ENCODE assay signal across 8 cellular contexts in genomic region chr3:153927107-153927506, GRCh38.
DNase-seq lines count a peak whose midpoint lies in the region; ATAC-seq and TF ChIP-seq lines count a peak whose summit lies in the region.

No MANE protein-coding gene starts in this region.

- no peaks in the 10 kb centered on the region; the same call in 1 of the 2 replicates for H3K27me3 Mint-ChIP-seq in HFFc6 (ENCODE audit: insufficient read depth)
- peaks cover 6% of the 10 kb centered on the region for H3K27me3 Mint-ChIP-seq in activated CD4-positive, alpha-beta T cell treated with anti-CD3 and anti-CD28 coated beads for 36 hours

- no peak overlapping the region for H3K9ac ChIP-seq in SK-N-MC (ENCODE audit: insufficient read length)
- no peak overlapping the region for H3K9ac ChIP-seq in neuronal stem cell (ENCODE audit: low read depth, low read length, poor library complexity)

- H3K36me3 ChIP-seq in SK-N-MC (ENCODE audit: insufficient read depth, low read length) (no peaks in the 10 kb centered on the region), left lung (no peaks in the 10 kb centered on the region), neuronal stem cell (replicated peaks in 1 of 2; ENCODE audit: control insufficient read depth in 2 of 2, insufficient read depth in 2 of 2, low read length in 2 of 2) (no peaks in the 10 kb centered on the region)

- H3K4me1 Mint-ChIP-seq in HFFc6 (ENCODE audit: low read depth), result no peaks in the 10 kb centered on the region
- no peaks in the 10 kb centered on the region for H3K4me1 Mint-ChIP-seq in activated CD4-positive, alpha-beta T cell treated with anti-CD3 and anti-CD28 coated beads for 36 hours

- H3K23ac ChIP-seq in neuronal stem cell (ENCODE audit: low read depth, low read length, poor library complexity), result no peak overlapping the region

- H3K9me3 ChIP-seq in SK-N-MC (ENCODE audit: low read depth, low read length), result no peaks in the 10 kb centered on the region
- no peaks in the 10 kb centered on the region for H3K9me3 ChIP-seq in left lung
- no peaks in the 10 kb centered on the region for H3K9me3 ChIP-seq in neuronal stem cell (replicated peaks in 1 of 2; ENCODE audit: control insufficient read depth in 2 of 2, insufficient read depth in 1 of 2, low read depth in 1 of 2, low read length in 2 of 2)

- no peak overlapping the region for H3K14ac ChIP-seq in neuronal stem cell (ENCODE audit: low read length)

- peak; percentile 63 for DNase-seq in ELR (ENCODE audit: low read depth)
- DNase-seq in HFFc6, result peak; percentile 10
- peak; percentile 12 for DNase-seq in SK-N-MC (ENCODE audit: low read depth, low spot score)
- no peak for DNase-seq in left lung
- DNase-seq in activated CD4-positive, alpha-beta T cell treated with anti-CD3 and anti-CD28 coated beads for 36 hours, result no peak
- DNase-seq in neuronal stem cell (ENCODE audit: low spot score), result no peak

- H3K9me3 Mint-ChIP-seq in HFFc6, result peaks cover 11% of the 10 kb centered on the region
- H3K9me3 Mint-ChIP-seq in activated CD4-positive, alpha-beta T cell treated with anti-CD3 and anti-CD28 coated beads for 36 hours (ENCODE audit: low read depth), result no peaks in the 10 kb centered on the region

- H4K8ac ChIP-seq in neuronal stem cell (ENCODE audit: low read depth, low read length), result no peak overlapping the region

- no peak overlapping the region for H3K4me3 ChIP-seq in SK-N-MC
- no peak overlapping the region for H3K4me3 ChIP-seq in left lung
- H3K4me3 ChIP-seq in neuronal stem cell (ENCODE audit: low read length in 2 of 2), result no peak overlapping the region

- H3K27ac ChIP-seq in SK-N-MC (no peak overlapping the region), left lung (peak overlapping the region in 1 of 2 donors; percentile 57), neuronal stem cell (replicated peaks; ENCODE audit: low read length) (no peak overlapping the region)

- POLR2A ChIA-PET in activated CD4-positive, alpha-beta T cell treated with anti-CD3 and anti-CD28 coated beads for 36 hours (lab: Charles Lee), result no interaction called here

- TF ChIP-seq CTCF in HFFc6 (IDR thresholded peaks at IDR 0.05), result peak; percentile 23; the same call in 1 of the 2 replicates
- no peak for TF ChIP-seq CTCF in left lung (IDR thresholded peaks at IDR 0.05)

- no peak overlapping the region for H2BK5ac ChIP-seq in neuronal stem cell (ENCODE audit: low read length)

- no peaks in the 10 kb centered on the region for H3K36me3 Mint-ChIP-seq in HFFc6 (ENCODE audit: low read depth)
- H3K36me3 Mint-ChIP-seq in activated CD4-positive, alpha-beta T cell treated with anti-CD3 and anti-CD28 coated beads for 36 hours (ENCODE audit: low read depth), result no peaks in the 10 kb centered on the region

- H2BK12ac ChIP-seq in neuronal stem cell (ENCODE audit: low read length), result no peak overlapping the region

- H3K27me3 ChIP-seq in left lung (no peaks in the 10 kb centered on the region), neuronal stem cell (ENCODE audit: control insufficient read depth in 3 of 3, insufficient read depth in 3 of 3, low read depth in 1 of 3, low read length in 3 of 3) (no peaks in the 10 kb centered on the region)

- no peak overlapping the region for H2AK5ac ChIP-seq in neuronal stem cell (ENCODE audit: low read depth, low read length)

- ATAC-seq in left lung (peak; percentile 90), HG03460 (IDR thresholded peaks at IDR 0.05; ENCODE audit: unreplicated experiment) (no peak), HG03135 (IDR thresholded peaks at IDR 0.05; ENCODE audit: unreplicated experiment) (no peak)
- no peak for ATAC-seq in activated CD4-positive, alpha-beta T cell treated with anti-CD3 and anti-CD28 coated beads for 36 hours

- H3K79me1 ChIP-seq in neuronal stem cell (ENCODE audit: low read depth, low read length), result no peaks in the 10 kb centered on the region

- H3K4me1 ChIP-seq in left lung, result no peaks in the 10 kb centered on the region
- no peaks in the 10 kb centered on the region for H3K4me1 ChIP-seq in neuronal stem cell (ENCODE audit: control insufficient read depth in 2 of 2, insufficient read depth in 1 of 2, low read depth in 1 of 2, low read length in 2 of 2)

- H2AFZ ChIP-seq in neuronal stem cell (ENCODE audit: low read length), result no peak overlapping the region

- H3K27ac Mint-ChIP-seq in HFFc6, result no peak overlapping the region
- H3K27ac Mint-ChIP-seq in activated CD4-positive, alpha-beta T cell treated with anti-CD3 and anti-CD28 coated beads for 36 hours, result no peak overlapping the region

- H2BK15ac ChIP-seq in neuronal stem cell (ENCODE audit: low read length), result no peak overlapping the region

- no peak overlapping the region for H3K4me3 Mint-ChIP-seq in HFFc6
- H3K4me3 Mint-ChIP-seq in activated CD4-positive, alpha-beta T cell treated with anti-CD3 and anti-CD28 coated beads for 36 hours, result no peak overlapping the region

- H3K18ac ChIP-seq in neuronal stem cell (ENCODE audit: low read length), result no peak overlapping the region

- H3K4me2 ChIP-seq in neuronal stem cell (ENCODE audit: insufficient read depth, low read length, poor library complexity, severe bottlenecking), result no peak overlapping the region

- H2BK120ac ChIP-seq in neuronal stem cell (ENCODE audit: low read depth, low read length), result no peak overlapping the region

- H3K4ac ChIP-seq in neuronal stem cell (ENCODE audit: low read length), result no peak overlapping the region

- no peak overlapping the region for H4K91ac ChIP-seq in neuronal stem cell (ENCODE audit: low read depth, low read length, poor library complexity)

- WGBS in neuronal stem cell (ENCODE audit: extremely low coverage in 2 of 2, insufficient read length in 2 of 2, insufficient replicate concordance in 1 of 2), 2 donors, result no CpG with 5 or more reads among the region's 5 CpGs

- CTCF ChIA-PET in activated CD4-positive, alpha-beta T cell treated with anti-CD3 and anti-CD28 coated beads for 36 hours (lab: Charles Lee), result no interaction called here

- intact Hi-C loops in left lung (cut with DNase I), result no loop called here
- intact Hi-C loops in activated CD4-positive, alpha-beta T cell treated with anti-CD3 and anti-CD28 coated beads for 36 hours (cut with DNase I, micrococcal nuclease), result loop anchor here in 1 of 2 experiments (5.0 kb wide), 1 partner anchor 900 kb away; no protein-coding TSS in a partner anchor

Comparison
In these comparisons a context has a peak if more than half of its experiments do, and no peak if none do; other contexts are left out.
1. DNase-seq: peak in ELR (single experiment), HFFc6 (single experiment) and SK-N-MC (single experiment); none in left lung (0 of 2), activated CD4-positive, alpha-beta T cell treated with anti-CD3 and anti-CD28 coated beads for 36 hours (single experiment) and neuronal stem cell (single experiment).